Comparison of ENCODE assay signal across 8 cellular contexts in genomic region chr20:37528442-37529213, GRCh38. TPM values are rescaled to one million over a fixed set of nuclear protein-coding genes. Genes with fewer than 3 reads are reported as not detected.
A peak's percentile ranks its signal among the peaks of the same experiment; 100 is the strongest.
DNase-seq lines count a peak whose midpoint lies in the region; ATAC-seq and TF ChIP-seq lines count a peak whose summit lies in the region.

No MANE protein-coding gene starts in this region.

- H3K36me3 ChIP-seq in iPS-18a (ENCODE audit: control insufficient read depth, low read depth, low read length), result no peaks in the 10 kb centered on the region

- peak overlapping the region; percentile 78 for H3K4me3 Mint-ChIP-seq in activated CD8-positive, alpha-beta T cell treated with anti-CD3 and anti-CD28 coated beads for 36 hours
- H3K4me3 Mint-ChIP-seq in stimulated activated naive CD8-positive, alpha-beta T cell treated with anti-CD3 and anti-CD28 coated beads, Interleukin-15, amount 100 ng/mL, for 72 hours, result peak overlapping the region; percentile 89 to 94

- H3K27me3 ChIP-seq in iPS-18a (ENCODE audit: control insufficient read depth, insufficient read depth, low read length), result no peaks in the 10 kb centered on the region

- H3K27ac Mint-ChIP-seq in activated CD8-positive, alpha-beta T cell treated with anti-CD3 and anti-CD28 coated beads for 36 hours, result peak overlapping the region; percentile 100
- H3K27ac Mint-ChIP-seq in stimulated activated naive CD8-positive, alpha-beta T cell treated with anti-CD3 and anti-CD28 coated beads, Interleukin-15, amount 100 ng/mL, for 72 hours, result peak overlapping the region in 1 of 2 donors; percentile 100

- intact Hi-C loops in activated CD8-positive, alpha-beta T cell treated with anti-CD3 and anti-CD28 coated beads for 36 hours (cut with micrococcal nuclease), result no loop called here

- H3K36me3 Mint-ChIP-seq in activated CD8-positive, alpha-beta T cell treated with anti-CD3 and anti-CD28 coated beads for 36 hours (ENCODE audit: low read depth), result no peaks in the 10 kb centered on the region

- H3K27ac ChIP-seq in iPS-18a (ENCODE audit: low read length), result peak overlapping the region; percentile 100

- no peaks in the 10 kb centered on the region for H3K27me3 Mint-ChIP-seq in activated CD8-positive, alpha-beta T cell treated with anti-CD3 and anti-CD28 coated beads for 36 hours
- H3K27me3 Mint-ChIP-seq in stimulated activated naive CD8-positive, alpha-beta T cell treated with anti-CD3 and anti-CD28 coated beads, Interleukin-15, amount 100 ng/mL, for 72 hours, result no peaks in the 10 kb centered on the region

- H3K9me3 ChIP-seq in iPS-18a (ENCODE audit: control insufficient read depth, low read depth, low read length), result no peaks in the 10 kb centered on the region

- H3K4me1 ChIP-seq in iPS-18a (ENCODE audit: control insufficient read depth, low read depth, low read length), result peaks cover 17% of the 10 kb centered on the region

- H3K4me1 Mint-ChIP-seq in activated CD8-positive, alpha-beta T cell treated with anti-CD3 and anti-CD28 coated beads for 36 hours (ENCODE audit: low read depth), result peaks cover 37% of the 10 kb centered on the region
- peaks cover 45% of the 10 kb centered on the region for H3K4me1 Mint-ChIP-seq in stimulated activated naive CD8-positive, alpha-beta T cell treated with anti-CD3 and anti-CD28 coated beads, Interleukin-15, amount 100 ng/mL, for 72 hours

- DNase-seq in NCI-H82 (lab: John Stamatoyannopoulos, UW) (peak; percentile 58), NCI-H82 treated with DMSO at 0.1 percent for 48 hours (lab: John Stamatoyannopoulos, UW; ENCODE audit: unreplicated experiment) (no peak), DMS79 (lab: John Stamatoyannopoulos, UW) (no peak), hypothalamus (lab: John Stamatoyannopoulos, UW) (no peak)
- peak; percentile 29 for DNase-seq in activated CD8-positive, alpha-beta T cell treated with anti-CD3 and anti-CD28 coated beads for 36 hours
- DNase-seq in stimulated activated naive CD8-positive, alpha-beta T cell treated with anti-CD3 and anti-CD28 coated beads, Interleukin-15, amount 100 ng/mL, for 72 hours, result no peak

- peak overlapping the region; percentile 91 for H3K9ac ChIP-seq in iPS-18a (ENCODE audit: low read length)

- POLR2A ChIA-PET in activated CD8-positive, alpha-beta T cell treated with anti-CD3 and anti-CD28 coated beads for 36 hours (lab: Charles Lee), result interaction anchor here (1.0 to 1.5 kb wide), 4 partner anchors 9 to 433 kb away, joined by 3 to 5 read pairs (median 4); partner anchors contain the start of genes MANBAL and RBL1

- peak; percentile 4 for ATAC-seq in activated CD8-positive, alpha-beta T cell treated with anti-CD3 and anti-CD28 coated beads for 36 hours
- peak; percentile 10 for ATAC-seq in stimulated activated naive CD8-positive, alpha-beta T cell treated with anti-CD3 and anti-CD28 coated beads, Interleukin-15, amount 100 ng/mL, for 72 hours
- ATAC-seq in GM18502 (IDR thresholded peaks at IDR 0.05; ENCODE audit: poor library complexity, unreplicated experiment), result no peak

- H3K9me3 Mint-ChIP-seq in activated CD8-positive, alpha-beta T cell treated with anti-CD3 and anti-CD28 coated beads for 36 hours, result no peaks in the 10 kb centered on the region
- no peaks in the 10 kb centered on the region for H3K9me3 Mint-ChIP-seq in stimulated activated naive CD8-positive, alpha-beta T cell treated with anti-CD3 and anti-CD28 coated beads, Interleukin-15, amount 100 ng/mL, for 72 hours

- TF ChIP-seq CTCF in activated CD8-positive, alpha-beta T cell treated with anti-CD3 and anti-CD28 coated beads for 36 hours (IDR thresholded peaks at IDR 0.05), result no peak

- CTCF ChIA-PET in activated CD8-positive, alpha-beta T cell treated with anti-CD3 and anti-CD28 coated beads for 36 hours (lab: Charles Lee), result interaction anchor here (2.0 kb wide), 1 partner anchor 260 kb away, joined by 6 read pairs; no protein-coding TSS in a partner anchor

- H3K4me3 ChIP-seq in iPS-18a (ENCODE audit: low read length), result peak overlapping the region; percentile 94

RNA-seq across cellular contexts. Expression of gene BLCAP, which starts 1.0 kb away (rescaled TPM):
- total RNA-seq in activated CD8-positive, alpha-beta T cell treated with anti-CD3 and anti-CD28 coated beads for 36 hours, result 10 to 100 TPM; 27.6 to 27.9 TPM

RNA-seq across cellular contexts. Expression of gene NNAT, which starts 7.6 kb away (rescaled TPM):
- total RNA-seq in activated CD8-positive, alpha-beta T cell treated with anti-CD3 and anti-CD28 coated beads for 36 hours, result under 1 TPM in 1 of 2 experiments, not detected in 1; 0.47 TPM

Comparison
In these comparisons a context has a peak if more than half of its experiments do, and no peak if none do; other contexts are left out.
1. DNase-seq: peak in NCI-H82 (single experiment) and activated CD8-positive, alpha-beta T cell treated with anti-CD3 and anti-CD28 coated beads for 36 hours (single experiment); none in NCI-H82 treated with DMSO at 0.1 percent for 48 hours (single experiment), stimulated activated naive CD8-positive, alpha-beta T cell treated with anti-CD3 and anti-CD28 coated beads, Interleukin-15, amount 100 ng/mL, for 72 hours (0 of 2), DMS79 (single experiment) and hypothalamus (0 of 51).